Comparison of ENCODE assay signal across 21 cellular contexts in the genomic region with DNA sequence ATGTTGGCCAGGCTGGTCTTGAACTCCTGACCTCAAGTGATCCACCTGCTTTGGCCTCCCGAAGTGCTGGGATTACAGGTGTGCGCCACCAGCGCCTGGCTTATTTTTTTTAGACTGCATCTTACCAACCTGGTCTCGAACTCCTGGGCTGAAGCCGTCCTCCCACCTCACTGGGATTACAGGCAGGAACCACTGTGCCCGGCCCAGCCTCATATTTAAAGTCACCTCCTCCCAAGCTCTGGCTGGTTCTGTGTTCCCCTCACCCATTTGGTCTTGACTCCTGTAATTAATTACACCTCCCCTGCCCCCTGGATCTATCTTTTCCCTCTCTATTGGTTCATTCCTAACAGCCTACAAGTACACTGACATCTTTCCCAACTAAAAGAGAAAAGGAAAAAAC. TPM values are rescaled to one million over a fixed set of nuclear protein-coding genes. Genes with fewer than 3 reads are reported as not detected.
DNase-seq lines count a peak whose midpoint lies in the region; ATAC-seq and TF ChIP-seq lines count a peak whose summit lies in the region.
"Had no signal": no experiment of that assay in that cellular context is flagged by ENCODE, and none has a peak within 500 bp of the region (broad histone marks: within the 10 kb centered on the region; RNA-seq: fewer than 3 reads in every experiment).

No MANE protein-coding gene starts in this region.

- no peaks in the 10 kb centered on the region for H3K9me3 Mint-ChIP-seq in activated CD4-positive, alpha-beta T cell treated with anti-CD3 and anti-CD28 coated beads, Interleukin-2, amount 10 ng/mL, durations not matched to agents 24 days and 14 days
- no peaks in the 10 kb centered on the region for H3K9me3 Mint-ChIP-seq in activated T-helper 1 cell treated with anti-CD3 and anti-CD28 coated beads, Interleukin-12 subunit alpha, Interleukin-12 subunit beta, Interleukin-2, Interleukin-4 antibody, amounts not matched to agents 30 ng/mL and 10 ng/mL and 1 ng/mL, durations not matched to agents 14 hours and 24 hours and 36 hours
- H3K9me3 Mint-ChIP-seq in naive thymus-derived CD8-positive, alpha-beta T cell = no peaks in the 10 kb centered on the region

- H3K36me3 ChIP-seq in BE2C = peaks cover 5% of the 10 kb centered on the region

- H3K4me3 Mint-ChIP-seq in activated CD4-positive, alpha-beta T cell treated with anti-CD3 and anti-CD28 coated beads, Interleukin-2, amount 10 ng/mL, durations not matched to agents 24 days and 14 days = no peak overlapping the region
- H3K4me3 Mint-ChIP-seq in activated T-helper 1 cell treated with anti-CD3 and anti-CD28 coated beads, Interleukin-12 subunit alpha, Interleukin-12 subunit beta, Interleukin-2, Interleukin-4 antibody, amounts not matched to agents 30 ng/mL and 10 ng/mL and 1 ng/mL, durations not matched to agents 14 hours and 24 hours and 36 hours = peak overlapping the region; percentile 56
- H3K4me3 Mint-ChIP-seq in naive thymus-derived CD8-positive, alpha-beta T cell = peak overlapping the region; percentile 7 to 73 (median 62)

- no peaks in the 10 kb centered on the region for H3K27me3 Mint-ChIP-seq in activated CD4-positive, alpha-beta T cell treated with anti-CD3 and anti-CD28 coated beads, Interleukin-2, amount 10 ng/mL, durations not matched to agents 24 days and 14 days
- no peaks in the 10 kb centered on the region for H3K27me3 Mint-ChIP-seq in activated T-helper 1 cell treated with anti-CD3 and anti-CD28 coated beads, Interleukin-12 subunit alpha, Interleukin-12 subunit beta, Interleukin-2, Interleukin-4 antibody, amounts not matched to agents 30 ng/mL and 10 ng/mL and 1 ng/mL, durations not matched to agents 14 hours and 24 hours and 36 hours (ENCODE audit: insufficient read depth)
- H3K27me3 Mint-ChIP-seq in naive thymus-derived CD8-positive, alpha-beta T cell = no peaks in the 10 kb centered on the region

- POLR2A ChIA-PET in AG04450 (lab: Yijun Ruan, JAX) = no interaction called here
- POLR2A ChIA-PET in naive thymus-derived CD8-positive, alpha-beta T cell (lab: Charles Lee) = interaction anchor here (0.7 kb wide), 1 partner anchor 1731 kb away, joined by 5 read pairs; no protein-coding TSS in a partner anchor

- no peaks in the 10 kb centered on the region for H3K4me1 ChIP-seq in BE2C

- no peak for TF ChIP-seq CTCF in AG04450 (IDR thresholded peaks at IDR 0.05; ENCODE audit: low read depth, low read length)
- TF ChIP-seq CTCF in BE2C (IDR thresholded peaks at IDR 0.05; ENCODE audit: low read depth, low read length) = no peak

- peak overlapping the region; percentile 67 for H3K27ac Mint-ChIP-seq in activated CD4-positive, alpha-beta T cell treated with anti-CD3 and anti-CD28 coated beads, Interleukin-2, amount 10 ng/mL, durations not matched to agents 24 days and 14 days
- H3K27ac Mint-ChIP-seq in activated T-helper 1 cell treated with anti-CD3 and anti-CD28 coated beads, Interleukin-12 subunit alpha, Interleukin-12 subunit beta, Interleukin-2, Interleukin-4 antibody, amounts not matched to agents 30 ng/mL and 10 ng/mL and 1 ng/mL, durations not matched to agents 14 hours and 24 hours and 36 hours = no peak overlapping the region
- peak overlapping the region in 6 of 10 donors; percentile 1 to 71 (median 38) for H3K27ac Mint-ChIP-seq in naive thymus-derived CD8-positive, alpha-beta T cell

- H3K4me1 Mint-ChIP-seq in activated CD4-positive, alpha-beta T cell treated with anti-CD3 and anti-CD28 coated beads, Interleukin-2, amount 10 ng/mL, durations not matched to agents 24 days and 14 days = peaks cover 12% of the 10 kb centered on the region
- peaks cover 13% of the 10 kb centered on the region for H3K4me1 Mint-ChIP-seq in activated T-helper 1 cell treated with anti-CD3 and anti-CD28 coated beads, Interleukin-12 subunit alpha, Interleukin-12 subunit beta, Interleukin-2, Interleukin-4 antibody, amounts not matched to agents 30 ng/mL and 10 ng/mL and 1 ng/mL, durations not matched to agents 14 hours and 24 hours and 36 hours (ENCODE audit: low read depth)
- peaks cover 9 to 20% (median 15%) of the 10 kb centered on the region in 4 donors for H3K4me1 Mint-ChIP-seq in naive thymus-derived CD8-positive, alpha-beta T cell

- H3K36me3 Mint-ChIP-seq in activated CD4-positive, alpha-beta T cell treated with anti-CD3 and anti-CD28 coated beads, Interleukin-2, amount 10 ng/mL, durations not matched to agents 24 days and 14 days (ENCODE audit: low read depth) = peaks cover 23% of the 10 kb centered on the region
- H3K36me3 Mint-ChIP-seq in activated T-helper 1 cell treated with anti-CD3 and anti-CD28 coated beads, Interleukin-12 subunit alpha, Interleukin-12 subunit beta, Interleukin-2, Interleukin-4 antibody, amounts not matched to agents 30 ng/mL and 10 ng/mL and 1 ng/mL, durations not matched to agents 14 hours and 24 hours and 36 hours (ENCODE audit: low read depth) = peaks cover 11% of the 10 kb centered on the region
- H3K36me3 Mint-ChIP-seq in naive thymus-derived CD8-positive, alpha-beta T cell = peaks cover 0 to 20% (median 0%) of the 10 kb centered on the region in 3 donors

- peak overlapping the region; percentile 31 for H3K27ac ChIP-seq in AG04450 (ENCODE audit: low read depth, low read length)
- H3K27ac ChIP-seq: C4-2B, KMS-11, left ventricle myocardium inferior, thoracic aorta, VCaP had no signal

- no peak for ATAC-seq in naive thymus-derived CD8-positive, alpha-beta T cell

- DNase-seq in activated CD4-positive, alpha-beta T cell treated with anti-CD3 and anti-CD28 coated beads, Interleukin-2, amount 10 ng/mL, durations not matched to agents 24 days and 14 days = no peak
- no peak for DNase-seq in activated CD4-positive, alpha-beta T cell treated with anti-CD3 and anti-CD28 coated beads, Interleukin-2, amount 50 U/mL, for 4 hours
- DNase-seq in AG04450 (ENCODE audit: low read depth, low spot score) (no peak), NCI-H345 (lab: John Stamatoyannopoulos, UW) (no peak), BE2C (no peak)
- DNase-seq in activated T-helper 1 cell treated with anti-CD3 and anti-CD28 coated beads, Interleukin-12 subunit alpha, Interleukin-12 subunit beta, Interleukin-2, Interleukin-4 antibody, amounts not matched to agents 30 ng/mL and 10 ng/mL and 1 ng/mL, durations not matched to agents 14 hours and 24 hours and 36 hours (ENCODE audit: low spot score) = no peak
- DNase-seq in naive thymus-derived CD8-positive, alpha-beta T cell = no peak
- no peak for DNase-seq in stimulated activated CD4-positive, alpha-beta T cell treated with anti-CD3 and anti-CD28 coated beads, Interleukin-2, amount 100 ng/mL, for 24 hours
- DNase-seq: caudate nucleus; DMS79 treated with DMSO at 0.1 percent for 48 hours; effector CD8-positive, alpha-beta T cell; left ventricle myocardium inferior; NCI-H2081 treated with DMSO at 0.1 percent for 48 hours; NCI-H524; small intestine; stimulated activated CD4-positive, alpha-beta T cell treated with anti-CD3 and anti-CD28 coated beads, Interleukin-4, amount 100 ng/mL, for 4 hours had no signal

- H3K9me3 ChIP-seq in AG04450 (ENCODE audit: control insufficient read depth, insufficient read depth, low read length) = no peaks in the 10 kb centered on the region; the same call in 1 of the 2 replicates
- no peaks in the 10 kb centered on the region for H3K9me3 ChIP-seq in BE2C
- H3K9me3 ChIP-seq: left ventricle myocardium inferior, thoracic aorta had no signal

- H3K4me3 ChIP-seq in AG04450 (ENCODE audit: low read depth, low read length) (no peak overlapping the region), BE2C (ENCODE audit: low read depth, low read length) (no peak overlapping the region)
- H3K4me3 ChIP-seq: left ventricle myocardium inferior, thoracic aorta had no signal

- intact Hi-C loops in activated CD4-positive, alpha-beta T cell treated with anti-CD3 and anti-CD28 coated beads, Interleukin-2, amount 10 ng/mL, durations not matched to agents 24 days and 14 days (cut with micrococcal nuclease) = no loop called here
- intact Hi-C loops in activated T-helper 1 cell treated with anti-CD3 and anti-CD28 coated beads, Interleukin-12 subunit alpha, Interleukin-12 subunit beta, Interleukin-2, Interleukin-4 antibody, amounts not matched to agents 30 ng/mL and 10 ng/mL and 1 ng/mL, durations not matched to agents 14 hours and 24 hours and 36 hours (cut with micrococcal nuclease) = no loop called here

- no peaks in the 10 kb centered on the region for H3K27me3 ChIP-seq in AG04450 (ENCODE audit: control insufficient read depth, insufficient read depth, low read length)
- H3K27me3 ChIP-seq in BE2C = no peaks in the 10 kb centered on the region

- CTCF ChIA-PET in AG04450 (lab: Charles Lee) = interaction anchor here (2.7 kb wide), 1 partner anchor 64 kb away, joined by 12 read pairs; no protein-coding TSS in a partner anchor

RNA-seq across cellular contexts. Expression of gene EXOSC10, which starts 1.7 kb away (rescaled TPM):
- total RNA-seq in activated CD4-positive, alpha-beta T cell treated with anti-CD3 and anti-CD28 coated beads, Interleukin-2, amount 10 ng/mL, durations not matched to agents 24 days and 14 days = 93.0 and 98.1 TPM in 2 replicates
- polyA plus RNA-seq in AG04450 (2011; rRNA removed) = 62.7 and 65.9 TPM in 2 replicates
- 38.8 and 41.4 TPM in 2 replicates for polyA minus RNA-seq in AG04450 (2011; rRNA and poly(A)+ RNA removed)
- 93.5 and 103 TPM in 2 replicates for total RNA-seq in activated T-helper 1 cell treated with anti-CD3 and anti-CD28 coated beads, Interleukin-12 subunit alpha, Interleukin-12 subunit beta, Interleukin-2, Interleukin-4 antibody, amounts not matched to agents 30 ng/mL and 10 ng/mL and 1 ng/mL, durations not matched to agents 14 hours and 24 hours and 36 hours
- total RNA-seq in naive thymus-derived CD8-positive, alpha-beta T cell = 10 to 100 TPM; 93.2 to 93.3 TPM
- polyA plus RNA-seq in naive thymus-derived CD8-positive, alpha-beta T cell = 10 to 100 TPM; 31.7 to 45.5 (median 35.6) TPM
- 39.4 TPM for polyA plus RNA-seq in BE2C (2012; ENCODE audit: insufficient read depth, insufficient read length, low read depth)

RNA-seq across cellular contexts. Expression of gene SRM, which starts 41.5 kb away (rescaled TPM):
- 334 and 346 TPM in 2 replicates for total RNA-seq in activated CD4-positive, alpha-beta T cell treated with anti-CD3 and anti-CD28 coated beads, Interleukin-2, amount 10 ng/mL, durations not matched to agents 24 days and 14 days
- 41.4 and 63.8 TPM in 2 replicates for polyA plus RNA-seq in AG04450 (2011; rRNA removed)
- 84.0 and 117 TPM in 2 replicates for polyA minus RNA-seq in AG04450 (2011; rRNA and poly(A)+ RNA removed)
- 306 and 332 TPM in 2 replicates for total RNA-seq in activated T-helper 1 cell treated with anti-CD3 and anti-CD28 coated beads, Interleukin-12 subunit alpha, Interleukin-12 subunit beta, Interleukin-2, Interleukin-4 antibody, amounts not matched to agents 30 ng/mL and 10 ng/mL and 1 ng/mL, durations not matched to agents 14 hours and 24 hours and 36 hours
- total RNA-seq in naive thymus-derived CD8-positive, alpha-beta T cell = 10 to 100 TPM; 55.0 to 55.6 TPM
- polyA plus RNA-seq in naive thymus-derived CD8-positive, alpha-beta T cell = 100 to 1,000 TPM in 1 of 3 donors, 10 to 100 TPM in 2; 95.2 to 204 (median 97.9) TPM
- 326 TPM for polyA plus RNA-seq in BE2C (2012; ENCODE audit: insufficient read depth, insufficient read length, low read depth)

RNA-seq across cellular contexts. Expression of gene MASP2, which starts 54.3 kb away (rescaled TPM):
- total RNA-seq in activated CD4-positive, alpha-beta T cell treated with anti-CD3 and anti-CD28 coated beads, Interleukin-2, amount 10 ng/mL, durations not matched to agents 24 days and 14 days = 0.14 and 0.28 TPM in 2 replicates
- polyA plus RNA-seq in AG04450 (2011; rRNA removed) = not detected in 2 replicates
- polyA minus RNA-seq in AG04450 (2011; rRNA and poly(A)+ RNA removed) = not detected in 2 replicates
- 0.15 and 0.57 TPM in 2 replicates for total RNA-seq in activated T-helper 1 cell treated with anti-CD3 and anti-CD28 coated beads, Interleukin-12 subunit alpha, Interleukin-12 subunit beta, Interleukin-2, Interleukin-4 antibody, amounts not matched to agents 30 ng/mL and 10 ng/mL and 1 ng/mL, durations not matched to agents 14 hours and 24 hours and 36 hours
- total RNA-seq in naive thymus-derived CD8-positive, alpha-beta T cell = under 1 TPM; 0.27 to 0.34 TPM
- polyA plus RNA-seq in naive thymus-derived CD8-positive, alpha-beta T cell = not detected
- polyA plus RNA-seq in BE2C (2012; ENCODE audit: insufficient read depth, insufficient read length, low read depth) = 3.6 TPM
- total RNA-seq: left ventricle myocardium inferior, mucosa of gallbladder, thoracic aorta had no signal
- polyA plus RNA-seq: small intestine had no signal
